In genomic region chr3:14592390-14592789, GRCh38 we compare ENCODE assay signal across 30 cellular contexts. TPM values are rescaled to one million over a fixed set of nuclear protein-coding genes. Genes with fewer than 3 reads are reported as not detected.
"Had no signal": no experiment of that assay in that cellular context is flagged by ENCODE, and none has a peak within 500 bp of the region (broad histone marks: within the 10 kb centered on the region; RNA-seq: fewer than 3 reads in every experiment).

No MANE protein-coding gene starts in this region.

- H3K4me2 ChIP-seq: smooth muscle cell had no signal

- H3K9me3 ChIP-seq: neutrophil, pancreas, psoas muscle, right lobe of liver, spleen, suprapubic skin, testis, tibial artery, transverse colon, upper lobe of right lung, uterus had no signal

- H3K27ac ChIP-seq: neutrophil, pancreas, psoas muscle, right lobe of liver, skin epidermis, spleen, suprapubic skin, testis, tibial artery, transverse colon, upper lobe of right lung, uterus had no signal

- H3K4me1 ChIP-seq: pancreas, psoas muscle, suprapubic skin, testis, tibial artery, transverse colon, upper lobe of right lung, uterus had no signal

- H3K27me3 ChIP-seq: pancreas, right lobe of liver, testis, upper lobe of right lung, uterus had no signal

- H3K4me3 ChIP-seq: pancreas, psoas muscle, right lobe of liver, skin epidermis, smooth muscle cell, spleen, suprapubic skin, testis, tibial artery, transverse colon, upper lobe of right lung, uterus had no signal

- H3K4me3 Mint-ChIP-seq: naive thymus-derived CD4-positive, alpha-beta T cell; natural killer cell; nephron; stimulated activated memory B cell treated with anti-CD40 and anti-IgM and Interleukin-4, amounts not matched to agents 10 μg/mL and 1 μg/mL and 100 μg/mL, for 72 hours; stimulated activated naive CD8-positive, alpha-beta T cell treated with anti-CD3 and anti-CD28 coated beads, Interleukin-15, amount 100 ng/mL, for 72 hours; type B pancreatic cell had no signal

- H3K36me3 ChIP-seq: neutrophil, pancreas, right lobe of liver, spleen, suprapubic skin, tibial artery, transverse colon, upper lobe of right lung, uterus had no signal

- FAIRE-seq: pancreas had no signal

- H3K36me3 Mint-ChIP-seq: natural killer cell; stimulated activated memory B cell treated with anti-CD40 and anti-IgM and Interleukin-4, amounts not matched to agents 10 μg/mL and 1 μg/mL and 100 μg/mL, for 72 hours; type B pancreatic cell had no signal

- H3K9me3 Mint-ChIP-seq: natural killer cell; nephron; stimulated activated memory B cell treated with anti-CD40 and anti-IgM and Interleukin-4, amounts not matched to agents 10 μg/mL and 1 μg/mL and 100 μg/mL, for 72 hours; stimulated activated naive CD8-positive, alpha-beta T cell treated with anti-CD3 and anti-CD28 coated beads, Interleukin-15, amount 100 ng/mL, for 72 hours; type B pancreatic cell had no signal

- H3K4me1 Mint-ChIP-seq: natural killer cell; nephron; stimulated activated memory B cell treated with anti-CD40 and anti-IgM and Interleukin-4, amounts not matched to agents 10 μg/mL and 1 μg/mL and 100 μg/mL, for 72 hours had no signal

- DNase-seq: naive thymus-derived CD4-positive, alpha-beta T cell; natural killer cell; nucleus accumbens; pancreas; psoas muscle; right cardiac atrium; right lobe of liver; spleen; stimulated activated CD4-positive, alpha-beta T cell treated with anti-CD3 and anti-CD28 coated beads, Interleukin-12 subunit alpha, Interleukin-12 subunit beta, amount 100 ng/mL, for 4 hours; stimulated activated CD4-positive, alpha-beta T cell treated with anti-CD3 and anti-CD28 coated beads, Interleukin-1b, Interleukin-23, amount 100 ng/mL, for 48 hours; stimulated activated CD4-positive, alpha-beta T cell treated with anti-CD3 and anti-CD28 coated beads, Interleukin-4, amount 100 ng/mL, for 1 hour; stimulated activated CD4-positive, alpha-beta T cell treated with anti-CD3 and anti-CD28 coated beads, Interleukin-4, amount 100 ng/mL, for 4 hours; stimulated activated CD8-positive, alpha-beta memory T cell treated with anti-CD3 and anti-CD28 coated beads, Interleukin-4, amount 100 ng/mL, for 48 hours; stimulated activated naive CD4-positive, alpha-beta T cell; stimulated activated naive CD8-positive, alpha-beta T cell treated with anti-CD3 and anti-CD28 coated beads, Interleukin-15, amount 100 ng/mL, for 72 hours; stimulated activated naive CD8-positive, alpha-beta T cell treated with anti-CD3 and anti-CD28 coated beads, Interleukin-15, Interleukin-2, amounts not matched to agents 100 U/mL and 50 U/mL, for 24 hours; substantia nigra; testis; transverse colon; upper lobe of right lung; uterus had no signal

- H3K27ac Mint-ChIP-seq: natural killer cell; nephron; progenitor cell of endocrine pancreas; stimulated activated memory B cell treated with anti-CD40 and anti-IgM and Interleukin-4, amounts not matched to agents 10 μg/mL and 1 μg/mL and 100 μg/mL, for 72 hours; stimulated activated naive CD8-positive, alpha-beta T cell treated with anti-CD3 and anti-CD28 coated beads, Interleukin-15, amount 100 ng/mL, for 72 hours; type B pancreatic cell had no signal

RNA-seq across cellular contexts. Expression of gene GRIP2, which starts 52.2 kb away (rescaled TPM):
- total RNA-seq: naive thymus-derived CD4-positive, alpha-beta T cell; natural killer cell had no signal
- polyA plus RNA-seq: naive thymus-derived CD4-positive, alpha-beta T cell had no signal
